Comparison of ENCODE assay signal across 8 cellular contexts in genomic region chr3:51967384-51968174, GRCh38. TPM values are rescaled to one million over a fixed set of nuclear protein-coding genes. Genes with fewer than 3 reads are reported as not detected.
DNase-seq lines count a peak whose midpoint lies in the region; ATAC-seq, FAIRE-seq and TF ChIP-seq lines count a peak whose summit lies in the region.

PCBP4 (minus strand) TSS chr3:51967454; CDS start chr3:51961240, 6,214 bp downstream.

- TF ChIP-seq POLR2A in stomach (IDR thresholded peaks at IDR 0.05) = no peak

- peaks cover 49% of the 10 kb centered on the region for H3K4me1 Mint-ChIP-seq in WTC11
- peaks cover 20 to 34% of the 10 kb centered on the region in 2 donors for H3K4me1 Mint-ChIP-seq in effector memory CD8-positive, alpha-beta T cell (ENCODE audit: low read depth in 2 of 2)

- H3K9me3 ChIP-seq in stomach = no peaks in the 10 kb centered on the region

- no peak for TF ChIP-seq CTCF in WTC11 (IDR thresholded peaks at IDR 0.05)
- TF ChIP-seq CTCF in stomach (IDR thresholded peaks at IDR 0.05) = no peak

- peak within 1 kb of the TSS; percentile 73 to 92 (median 76) for H3K4me3 ChIP-seq in stomach

- H3K27me3 ChIP-seq in stomach = peaks cover 0 to 5% (median 0%) of the 10 kb centered on the region in 3 donors

- H3K36me3 ChIP-seq in stomach = peaks cover 0 to 7% (median 2%) of the 10 kb centered on the region in 4 donors

- ATAC-seq in WTC11 (peak; percentile 40), HG03565 (IDR thresholded peaks at IDR 0.05; ENCODE audit: unreplicated experiment) (no peak)
- peak; percentile 73 for ATAC-seq in effector memory CD8-positive, alpha-beta T cell (replicated peaks)

- CTCF ChIA-PET in WTC11 (lab: Charles Lee) = interaction anchor here (1.0 to 6.3 kb wide), 6 partner anchors 15 to 148 kb away, joined by 3 to 43 read pairs (median 10); partner anchors contain the start of genes ACY1, PARP3 and RRP9

- H3K36me3 Mint-ChIP-seq in WTC11 = no peaks in the 10 kb centered on the region
- no peaks in the 10 kb centered on the region for H3K36me3 Mint-ChIP-seq in effector memory CD8-positive, alpha-beta T cell (ENCODE audit: insufficient read depth)

- peak within 1 kb of the TSS; percentile 81 for H3K4me3 Mint-ChIP-seq in WTC11
- peak within 1 kb of the TSS; percentile 89 to 90 for H3K4me3 Mint-ChIP-seq in effector memory CD8-positive, alpha-beta T cell

- 1 to 2% (median 1%) methylated on average over 21 to 80 of the region's 91 CpGs for WGBS in stomach, 5 donors

- H3K27me3 Mint-ChIP-seq in WTC11 (ENCODE audit: low read depth) = peaks cover 22% of the 10 kb centered on the region
- H3K27me3 Mint-ChIP-seq in effector memory CD8-positive, alpha-beta T cell = peaks cover 0 to 8% of the 10 kb centered on the region in 2 donors

- H3K27ac Mint-ChIP-seq in WTC11 = no peak within 1 kb of the TSS; the same call in 1 of the 2 replicates
- H3K27ac Mint-ChIP-seq in effector memory CD8-positive, alpha-beta T cell = peak within 1 kb of the TSS; percentile 62 to 91

- POLR2A ChIA-PET in WTC11 (lab: Charles Lee) = interaction anchor here (0.7 to 3.7 kb wide), 9 partner anchors 10 to 1613 kb away, joined by 4 to 23 read pairs (median 5); partner anchors contain the start of genes ACY1, GPR62, PARP3 and RRP9

- DNase-seq in stimulated activated CD4-positive, alpha-beta T cell treated with anti-CD3 and anti-CD28 coated beads, Interleukin-15, amount 100 ng/mL, for 24 hours = peak; percentile 54
- DNase-seq in stimulated activated CD4-positive, alpha-beta T cell treated with anti-CD3 and anti-CD28 coated beads, Interleukin-1b, Interleukin-23, amount 100 ng/mL, for 48 hours = no peak
- DNase-seq in HTR-8/SVneo (ENCODE audit: insufficient read length, low spot score) (peak; percentile 71), WTC11 (ENCODE audit: low spot score) (peak; percentile 69), lung microvascular endothelial cell (ENCODE audit: low read depth in 2 of 2) (peak; percentile 39 to 70), stomach (peak; percentile 74)
- no peak for DNase-seq in effector memory CD8-positive, alpha-beta T cell

- peak within 1 kb of the TSS; percentile 88 to 98 (median 92) for H3K27ac ChIP-seq in stomach

- H3K4me1 ChIP-seq in stomach = peaks cover 25 to 90% (median 68%) of the 10 kb centered on the region in 4 donors

- no peak for TF ChIP-seq EP300 in stomach (IDR thresholded peaks at IDR 0.05)

- H3K9me3 Mint-ChIP-seq in WTC11 = no peaks in the 10 kb centered on the region
- no peaks in the 10 kb centered on the region for H3K9me3 Mint-ChIP-seq in effector memory CD8-positive, alpha-beta T cell

- no peak for FAIRE-seq in HTR-8/SVneo (lab: Jason Lieb, UNC)

- intact Hi-C loops in stomach (cut with DNase I; ENCODE audit: low total_unique reads) = no loop called here

TF ChIP-seq in WTC11, 78 proteins besides CTCF, POLR2A, EP300 and RAD21 (continues in another document):
- TF ChIP-seq ATF2 (CRISPR knock-in tag; IDR thresholded peaks at IDR 0.05; ENCODE audit: borderline replicate concordance, low read depth) (no peak), RELA (CRISPR knock-in tag; IDR thresholded peaks at IDR 0.05; ENCODE audit: borderline replicate concordance) (no peak), CBFB (CRISPR knock-in tag; IDR thresholded peaks at IDR 0.05; ENCODE audit: low read depth) (0 out of 2 replicates have a peak, but pooled peaks have one; percentile 64), FOXK1 (CRISPR knock-in tag; IDR thresholded peaks at IDR 0.05) (0 out of 2 replicates have a peak, but pooled peaks have one; percentile 36), PREB (CRISPR knock-in tag; IDR thresholded peaks at IDR 0.05; ENCODE audit: borderline replicate concordance) (no peak), ZBTB21 (CRISPR knock-in tag; IDR thresholded peaks at IDR 0.05; ENCODE audit: borderline replicate concordance) (peak; percentile 59; the same call in 1 of the 2 replicates), JUN (CRISPR knock-in tag; IDR thresholded peaks at IDR 0.05) (no peak), ETV6 (CRISPR knock-in tag; IDR thresholded peaks at IDR 0.05) (no peak; the same call in 1 of the 2 replicates), ZNF423 (CRISPR knock-in tag; IDR thresholded peaks at IDR 0.05) (no peak; the same call in 1 of the 2 replicates), GABPB1 (CRISPR knock-in tag; IDR thresholded peaks at IDR 0.05) (no peak), AR (CRISPR knock-in tag; IDR thresholded peaks at IDR 0.05) (no peak), TP53 (CRISPR knock-in tag; IDR thresholded peaks at IDR 0.05) (peak; percentile 75; the same call in 1 of the 2 replicates), STAT6 (CRISPR knock-in tag; conservative IDR thresholded peaks at IDR 0.05; ENCODE audit: low read depth) (no peak), ATF3 (CRISPR knock-in tag; conservative IDR thresholded peaks at IDR 0.05) (no peak)

RNA-seq across cellular contexts. Expression of gene PCBP4, which starts in this region (rescaled TPM):
- 28.7 to 31.6 TPM (median 30.6 TPM) in 3 replicates for total RNA-seq in WTC11 (2021)
- total RNA-seq in lung microvascular endothelial cell = 15.0 and 19.2 TPM in 2 replicates
- total RNA-seq in stomach = 100 to 1,000 TPM in 1 of 5 donors, 10 to 100 TPM in 4; 12.5 to 122 (median 25.1) TPM
- 10 to 100 TPM; 26.5 to 54.9 (median 33.5) TPM for polyA plus RNA-seq in stomach

Comparison
In these comparisons a context has a peak if more than half of its experiments do, and no peak if none do; other contexts are left out.
1. DNase-seq: peak in stimulated activated CD4-positive, alpha-beta T cell treated with anti-CD3 and anti-CD28 coated beads, Interleukin-15, amount 100 ng/mL, for 24 hours (single experiment), HTR-8/SVneo (single experiment), WTC11 (single experiment), lung microvascular endothelial cell (2 of 2) and stomach (single experiment); none in stimulated activated CD4-positive, alpha-beta T cell treated with anti-CD3 and anti-CD28 coated beads, Interleukin-1b, Interleukin-23, amount 100 ng/mL, for 48 hours (single experiment) and effector memory CD8-positive, alpha-beta T cell (0 of 3).